ENCODE assay signal across 8 cellular contexts in the genomic region with DNA sequence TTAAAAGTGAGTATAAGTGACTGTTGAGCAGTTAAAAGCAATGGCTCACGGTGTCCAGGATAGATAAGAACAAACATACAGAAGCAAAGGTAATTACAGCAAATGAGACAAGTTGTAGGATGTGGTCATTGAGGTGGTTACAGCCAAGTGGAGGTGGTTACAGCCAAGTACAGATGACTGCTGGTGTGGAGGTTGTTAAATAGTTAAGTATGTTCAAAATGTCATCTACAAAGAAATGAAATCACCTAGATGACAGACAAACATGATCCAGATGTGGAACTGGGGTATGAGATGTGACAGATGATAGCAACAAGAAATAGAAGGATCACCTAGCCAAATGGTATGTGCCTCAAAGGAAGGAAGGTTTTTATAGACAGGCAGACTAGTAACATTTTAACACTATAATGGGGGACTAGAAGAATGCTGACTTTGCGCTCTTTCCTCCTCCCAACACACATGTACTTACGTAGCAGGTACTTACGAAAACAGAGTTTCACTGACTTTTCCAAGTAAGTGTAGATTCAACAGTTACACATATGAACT. TPM values are rescaled to one million over a fixed set of nuclear protein-coding genes. Genes with fewer than 3 reads are reported as not detected.
DNase-seq lines count a peak whose midpoint lies in the region; ATAC-seq and TF ChIP-seq lines count a peak whose summit lies in the region.
"Had no signal": no experiment of that assay in that cellular context is flagged by ENCODE, and none has a peak within 500 bp of the region (broad histone marks: within the 10 kb centered on the region; RNA-seq: fewer than 3 reads in every experiment).

No MANE protein-coding gene starts in this region.

- H3K27me3 Mint-ChIP-seq in activated B cell treated with CpG ODN at 0.5 μM for 24 hours: no peaks in the 10 kb centered on the region

- H3K36me3 Mint-ChIP-seq in activated B cell treated with CpG ODN at 0.5 μM for 24 hours (ENCODE audit: low read depth): no peaks in the 10 kb centered on the region

- H3K4me1 ChIP-seq in stomach: peaks cover 0 to 60% (median 27%) of the 10 kb centered on the region in 4 donors

- H3K4me3 ChIP-seq in stomach: no peak overlapping the region

- 33 to 58% (median 42%) methylated on average over 4 of the region's 4 CpGs for WGBS in stomach, 5 donors

- no peaks in the 10 kb centered on the region for H3K9me3 Mint-ChIP-seq in activated B cell treated with CpG ODN at 0.5 μM for 24 hours

- peak overlapping the region in 2 of 5 donors; percentile 14 to 60 for H3K27ac ChIP-seq in stomach

- no peak overlapping the region for H3K4me3 Mint-ChIP-seq in activated B cell treated with CpG ODN at 0.5 μM for 24 hours

- no peak for DNase-seq in activated B cell treated with CpG ODN at 0.5 μM for 24 hours
- peak; percentile 33 for DNase-seq in renal cortical epithelial cell (ENCODE audit: low read depth)
- no peak for DNase-seq in stomach
- no peak for DNase-seq in AML-193 (lab: John Stamatoyannopoulos, UW)
- no peak for DNase-seq in amygdala (lab: John Stamatoyannopoulos, UW)
- DNase-seq: foreskin melanocyte had no signal

- no peak for TF ChIP-seq EP300 in stomach (IDR thresholded peaks at IDR 0.05)

- no peaks in the 10 kb centered on the region for H3K9me3 ChIP-seq in stomach

- POLR2A ChIA-PET in activated B cell treated with CpG ODN at 0.5 μM for 24 hours (lab: Charles Lee): no interaction called here

- ATAC-seq in GM19397 (IDR thresholded peaks at IDR 0.05; ENCODE audit: unreplicated experiment) (peak; percentile 58), HG03025 (IDR thresholded peaks at IDR 0.05; ENCODE audit: low FRiP score, unreplicated experiment) (peak; percentile 45), activated B cell treated with CpG ODN at 0.5 μM for 24 hours (ENCODE audit: low read depth) (no peak)

- no peaks in the 10 kb centered on the region for H3K27me3 ChIP-seq in stomach

- peaks cover 61% of the 10 kb centered on the region for H3K4me1 Mint-ChIP-seq in activated B cell treated with CpG ODN at 0.5 μM for 24 hours

- H3K36me3 ChIP-seq in stomach: no peaks in the 10 kb centered on the region

- intact Hi-C loops in activated B cell treated with CpG ODN at 0.5 μM for 24 hours (cut with micrococcal nuclease) (loop anchor here (1.0 to 10.0 kb wide), 5 partner anchors 7 to 598 kb away; a partner anchor contains a TSS), stomach (cut with DNase I; ENCODE audit: low total_unique reads) (loop anchor here (5.0 kb wide), 1 partner anchor 177 kb away; no protein-coding TSS in a partner anchor)

- no peak for TF ChIP-seq POLR2A in stomach (IDR thresholded peaks at IDR 0.05)

- CTCF ChIA-PET in activated B cell treated with CpG ODN at 0.5 μM for 24 hours (lab: Charles Lee): interaction anchor here (1.2 kb wide), 1 partner anchor 174 kb away, joined by 3 read pairs; no protein-coding TSS in a partner anchor

- H3K27ac Mint-ChIP-seq in activated B cell treated with CpG ODN at 0.5 μM for 24 hours: peak overlapping the region; percentile 62

- TF ChIP-seq CTCF in activated B cell treated with CpG ODN at 0.5 μM for 24 hours (IDR thresholded peaks at IDR 0.05) (no peak), stomach (IDR thresholded peaks at IDR 0.05) (no peak)

RNA-seq across cellular contexts. Expression of a gene that starts 6.8 kb away (rescaled TPM):
- total RNA-seq in activated B cell treated with CpG ODN at 0.5 μM for 24 hours: 27.5 and 29.9 TPM in 2 replicates
- total RNA-seq in renal cortical epithelial cell: 57.3 and 88.0 TPM in 2 replicates
- total RNA-seq in stomach: 100 to 1,000 TPM in 1 of 5 donors, 10 to 100 TPM in 4; 10.7 to 102 (median 43.8) TPM
- polyA plus RNA-seq in stomach: 10 to 100 TPM in 1 of 3 donors, 1 to 10 TPM in 2; 6.8 to 14.4 (median 9.8) TPM
